Comparison of ENCODE assay signal across 1 cellular context in the genomic region with DNA sequence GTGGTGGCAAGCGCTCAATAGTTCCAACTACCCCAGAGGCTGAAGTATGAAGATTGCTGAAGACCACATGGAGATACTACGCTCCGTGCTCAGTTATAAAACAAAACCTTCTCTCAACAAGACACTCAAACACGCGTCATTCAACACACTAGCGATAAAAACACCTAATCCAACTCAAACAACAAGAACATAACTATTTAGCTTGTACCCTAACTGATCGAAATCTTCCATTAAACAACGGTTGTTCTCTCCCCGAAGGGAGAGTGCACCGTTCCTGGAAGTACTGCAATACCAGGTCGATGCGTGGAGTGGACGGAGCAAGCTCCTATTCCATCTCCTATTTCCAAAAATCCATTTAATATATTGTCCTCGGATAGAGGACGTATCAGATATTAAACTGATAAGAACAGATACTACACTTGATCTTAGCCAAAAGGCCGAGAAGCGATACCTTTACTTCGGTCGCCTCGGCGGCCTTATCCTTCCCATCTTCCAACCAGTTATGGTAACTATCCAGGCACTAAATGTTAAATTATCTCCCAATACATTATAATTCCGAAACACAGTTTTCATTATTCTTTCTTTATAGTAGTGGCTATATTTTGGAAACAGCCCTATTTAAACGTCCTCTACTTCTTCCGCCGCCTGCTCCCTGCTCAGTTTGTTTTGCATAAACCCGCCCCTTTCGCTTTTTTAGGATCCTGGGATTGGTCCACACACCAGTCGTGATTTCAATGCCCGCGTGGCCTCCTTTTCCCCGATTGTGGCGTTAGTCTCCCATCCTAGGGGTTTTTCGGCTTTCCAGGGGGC.
TF ChIP-seq lines count a peak whose summit lies in the region.

No MANE protein-coding gene starts in this region.

TF ChIP-seq in HepG2, 621 proteins besides CTCF, POLR2A, EP300 and RAD21 (continued from another document and continues in another):
- TF ChIP-seq, protein P1, sequence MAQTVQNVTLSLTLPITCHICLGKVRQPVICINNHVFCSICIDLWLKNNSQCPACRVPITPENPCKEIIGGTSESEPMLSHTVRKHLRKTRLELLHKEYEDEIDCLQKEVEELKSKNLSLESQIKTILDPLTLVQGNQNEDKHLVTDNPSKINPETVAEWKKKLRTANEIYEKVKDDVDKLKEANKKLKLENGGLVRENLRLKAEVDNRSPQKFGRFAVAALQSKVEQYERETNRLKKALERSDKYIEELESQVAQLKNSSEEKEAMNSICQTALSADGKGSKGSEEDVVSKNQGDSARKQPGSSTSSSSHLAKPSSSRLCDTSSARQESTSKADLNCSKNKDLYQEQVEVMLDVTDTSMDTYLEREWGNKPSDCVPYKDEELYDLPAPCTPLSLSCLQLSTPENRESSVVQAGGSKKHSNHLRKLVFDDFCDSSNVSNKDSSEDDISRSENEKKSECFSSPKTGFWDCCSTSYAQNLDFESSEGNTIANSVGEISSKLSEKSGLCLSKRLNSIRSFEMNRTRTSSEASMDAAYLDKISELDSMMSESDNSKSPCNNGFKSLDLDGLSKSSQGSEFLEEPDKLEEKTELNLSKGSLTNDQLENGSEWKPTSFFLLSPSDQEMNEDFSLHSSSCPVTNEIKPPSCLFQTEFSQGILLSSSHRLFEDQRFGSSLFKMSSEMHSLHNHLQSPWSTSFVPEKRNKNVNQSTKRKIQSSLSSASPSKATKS (CRISPR knock-in tag; IDR thresholded peaks at IDR 0.05), result peak; percentile 96; the same call in 1 of the 2 replicates
- TF ChIP-seq, protein P2, sequence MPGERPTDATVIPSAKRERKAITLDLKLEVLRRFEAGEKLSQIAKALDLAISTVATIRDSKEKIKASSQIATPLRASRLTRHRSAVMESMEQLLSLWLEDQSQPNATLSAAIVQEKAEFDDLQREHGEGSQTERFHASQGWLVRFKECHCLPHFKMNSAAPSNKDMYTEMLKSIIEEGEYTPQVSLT (CRISPR knock-in tag; IDR thresholded peaks at IDR 0.05; ENCODE audit: borderline replicate concordance, low read depth), result peak; percentile 56; the same call in 1 of the 2 replicates
- 0 out of 2 replicates have a peak, but pooled peaks have one; percentile 65 for TF ChIP-seq AHR (CRISPR knock-in tag; IDR thresholded peaks at IDR 0.05)
- peak; percentile 40 for TF ChIP-seq HNF4A (CRISPR knock-in tag; IDR thresholded peaks at IDR 0.05)
- TF ChIP-seq TARDBP (CRISPR knock-in tag; IDR thresholded peaks at IDR 0.05), result no peak; the same call in 1 of the 2 replicates
- TF ChIP-seq, protein P3, sequence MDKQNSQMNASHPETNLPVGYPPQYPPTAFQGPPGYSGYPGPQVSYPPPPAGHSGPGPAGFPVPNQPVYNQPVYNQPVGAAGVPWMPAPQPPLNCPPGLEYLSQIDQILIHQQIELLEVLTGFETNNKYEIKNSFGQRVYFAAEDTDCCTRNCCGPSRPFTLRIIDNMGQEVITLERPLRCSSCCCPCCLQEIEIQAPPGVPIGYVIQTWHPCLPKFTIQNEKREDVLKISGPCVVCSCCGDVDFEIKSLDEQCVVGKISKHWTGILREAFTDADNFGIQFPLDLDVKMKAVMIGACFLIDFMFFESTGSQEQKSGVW (CRISPR knock-in tag; IDR thresholded peaks at IDR 0.05; ENCODE audit: borderline replicate concordance), result no peak
- peak; percentile 97 for TF ChIP-seq ZNF589 (CRISPR knock-in tag; conservative IDR thresholded peaks at IDR 0.05)
- no peak; the same call in 1 of the 2 replicates for TF ChIP-seq ZNF747 (CRISPR knock-in tag; IDR thresholded peaks at IDR 0.05; ENCODE audit: borderline replicate concordance)
- no peak; the same call in 1 of the 2 replicates for TF ChIP-seq ZNF567 (CRISPR knock-in tag; IDR thresholded peaks at IDR 0.05; ENCODE audit: borderline replicate concordance)
- TF ChIP-seq, protein P4, sequence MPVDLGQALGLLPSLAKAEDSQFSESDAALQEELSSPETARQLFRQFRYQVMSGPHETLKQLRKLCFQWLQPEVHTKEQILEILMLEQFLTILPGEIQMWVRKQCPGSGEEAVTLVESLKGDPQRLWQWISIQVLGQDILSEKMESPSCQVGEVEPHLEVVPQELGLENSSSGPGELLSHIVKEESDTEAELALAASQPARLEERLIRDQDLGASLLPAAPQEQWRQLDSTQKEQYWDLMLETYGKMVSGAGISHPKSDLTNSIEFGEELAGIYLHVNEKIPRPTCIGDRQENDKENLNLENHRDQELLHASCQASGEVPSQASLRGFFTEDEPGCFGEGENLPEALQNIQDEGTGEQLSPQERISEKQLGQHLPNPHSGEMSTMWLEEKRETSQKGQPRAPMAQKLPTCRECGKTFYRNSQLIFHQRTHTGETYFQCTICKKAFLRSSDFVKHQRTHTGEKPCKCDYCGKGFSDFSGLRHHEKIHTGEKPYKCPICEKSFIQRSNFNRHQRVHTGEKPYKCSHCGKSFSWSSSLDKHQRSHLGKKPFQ (CRISPR knock-in tag; IDR thresholded peaks at IDR 0.05; ENCODE audit: insufficient replicate concordance), result no peak
- TF ChIP-seq REL (CRISPR knock-in tag; conservative IDR thresholded peaks at IDR 0.05), result peak; percentile 99
- no peak for TF ChIP-seq ZNF383 (CRISPR knock-in tag; IDR thresholded peaks at IDR 0.05; ENCODE audit: borderline replicate concordance)
- no peak for TF ChIP-seq CEBPB (IDR thresholded peaks at IDR 0.05; ENCODE audit: borderline replicate concordance, low read depth, low read length)
- no peak for TF ChIP-seq MTA1 (CRISPR knock-in tag; IDR thresholded peaks at IDR 0.05; ENCODE audit: borderline replicate concordance)
- TF ChIP-seq, protein P5, sequence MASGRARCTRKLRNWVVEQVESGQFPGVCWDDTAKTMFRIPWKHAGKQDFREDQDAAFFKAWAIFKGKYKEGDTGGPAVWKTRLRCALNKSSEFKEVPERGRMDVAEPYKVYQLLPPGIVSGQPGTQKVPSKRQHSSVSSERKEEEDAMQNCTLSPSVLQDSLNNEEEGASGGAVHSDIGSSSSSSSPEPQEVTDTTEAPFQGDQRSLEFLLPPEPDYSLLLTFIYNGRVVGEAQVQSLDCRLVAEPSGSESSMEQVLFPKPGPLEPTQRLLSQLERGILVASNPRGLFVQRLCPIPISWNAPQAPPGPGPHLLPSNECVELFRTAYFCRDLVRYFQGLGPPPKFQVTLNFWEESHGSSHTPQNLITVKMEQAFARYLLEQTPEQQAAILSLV (CRISPR knock-in tag; IDR thresholded peaks at IDR 0.05; ENCODE audit: borderline replicate concordance), result no peak; the same call in 1 of the 2 replicates
- TF ChIP-seq MED1 (CRISPR knock-in tag; IDR thresholded peaks at IDR 0.05), result peak; percentile 100
- TF ChIP-seq POLR2G (IDR thresholded peaks at IDR 0.05; ENCODE audit: low read depth, low read length), result peak; percentile 100
- peak; percentile 79; the same call in 1 of the 2 replicates for TF ChIP-seq ARID2 (CRISPR knock-in tag; IDR thresholded peaks at IDR 0.05; ENCODE audit: borderline replicate concordance)
- peak; percentile 11; the same call in 1 of the 2 replicates for TF ChIP-seq SALL1 (CRISPR knock-in tag; IDR thresholded peaks at IDR 0.05)
- TF ChIP-seq, protein P6, sequence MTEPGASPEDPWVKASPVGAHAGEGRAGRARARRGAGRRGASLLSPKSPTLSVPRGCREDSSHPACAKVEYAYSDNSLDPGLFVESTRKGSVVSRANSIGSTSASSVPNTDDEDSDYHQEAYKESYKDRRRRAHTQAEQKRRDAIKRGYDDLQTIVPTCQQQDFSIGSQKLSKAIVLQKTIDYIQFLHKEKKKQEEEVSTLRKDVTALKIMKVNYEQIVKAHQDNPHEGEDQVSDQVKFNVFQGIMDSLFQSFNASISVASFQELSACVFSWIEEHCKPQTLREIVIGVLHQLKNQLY (CRISPR knock-in tag; IDR thresholded peaks at IDR 0.05), result peak; percentile 78
- TF ChIP-seq RNF2 (conservative IDR thresholded peaks at IDR 0.05; ENCODE audit: low read depth), result no peak
- no peak for TF ChIP-seq PTBP1 (IDR thresholded peaks at IDR 0.05; ENCODE audit: low read depth, low read length, poor library complexity, severe bottlenecking)
- TF ChIP-seq, protein P7, sequence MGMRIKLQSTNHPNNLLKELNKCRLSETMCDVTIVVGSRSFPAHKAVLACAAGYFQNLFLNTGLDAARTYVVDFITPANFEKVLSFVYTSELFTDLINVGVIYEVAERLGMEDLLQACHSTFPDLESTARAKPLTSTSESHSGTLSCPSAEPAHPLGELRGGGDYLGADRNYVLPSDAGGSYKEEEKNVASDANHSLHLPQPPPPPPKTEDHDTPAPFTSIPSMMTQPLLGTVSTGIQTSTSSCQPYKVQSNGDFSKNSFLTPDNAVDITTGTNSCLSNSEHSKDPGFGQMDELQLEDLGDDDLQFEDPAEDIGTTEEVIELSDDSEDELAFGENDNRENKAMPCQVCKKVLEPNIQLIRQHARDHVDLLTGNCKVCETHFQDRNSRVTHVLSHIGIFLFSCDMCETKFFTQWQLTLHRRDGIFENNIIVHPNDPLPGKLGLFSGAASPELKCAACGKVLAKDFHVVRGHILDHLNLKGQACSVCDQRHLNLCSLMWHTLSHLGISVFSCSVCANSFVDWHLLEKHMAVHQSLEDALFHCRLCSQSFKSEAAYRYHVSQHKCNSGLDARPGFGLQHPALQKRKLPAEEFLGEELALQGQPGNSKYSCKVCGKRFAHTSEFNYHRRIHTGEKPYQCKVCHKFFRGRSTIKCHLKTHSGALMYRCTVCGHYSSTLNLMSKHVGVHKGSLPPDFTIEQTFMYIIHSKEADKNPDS (CRISPR knock-in tag; IDR thresholded peaks at IDR 0.05), result no peak
- 0 out of 2 replicates have a peak, but pooled peaks have one; percentile 11 for TF ChIP-seq ZMYM2 (CRISPR knock-in tag; IDR thresholded peaks at IDR 0.05)
- peak; percentile 55; the same call in 1 of the 2 replicates for TF ChIP-seq ZSCAN20 (CRISPR knock-in tag; IDR thresholded peaks at IDR 0.05; ENCODE audit: borderline replicate concordance)
- TF ChIP-seq, protein P8, sequence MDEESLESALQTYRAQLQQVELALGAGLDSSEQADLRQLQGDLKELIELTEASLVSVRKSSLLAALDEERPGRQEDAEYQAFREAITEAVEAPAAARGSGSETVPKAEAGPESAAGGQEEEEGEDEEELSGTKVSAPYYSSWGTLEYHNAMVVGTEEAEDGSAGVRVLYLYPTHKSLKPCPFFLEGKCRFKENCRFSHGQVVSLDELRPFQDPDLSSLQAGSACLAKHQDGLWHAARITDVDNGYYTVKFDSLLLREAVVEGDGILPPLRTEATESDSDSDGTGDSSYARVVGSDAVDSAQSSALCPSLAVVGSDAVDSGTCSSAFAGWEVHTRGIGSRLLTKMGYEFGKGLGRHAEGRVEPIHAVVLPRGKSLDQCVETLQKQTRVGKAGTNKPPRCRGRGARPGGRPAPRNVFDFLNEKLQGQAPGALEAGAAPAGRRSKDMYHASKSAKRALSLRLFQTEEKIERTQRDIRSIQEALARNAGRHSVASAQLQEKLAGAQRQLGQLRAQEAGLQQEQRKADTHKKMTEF (CRISPR knock-in tag; IDR thresholded peaks at IDR 0.05), result peak; percentile 100
- TF ChIP-seq, protein P9, sequence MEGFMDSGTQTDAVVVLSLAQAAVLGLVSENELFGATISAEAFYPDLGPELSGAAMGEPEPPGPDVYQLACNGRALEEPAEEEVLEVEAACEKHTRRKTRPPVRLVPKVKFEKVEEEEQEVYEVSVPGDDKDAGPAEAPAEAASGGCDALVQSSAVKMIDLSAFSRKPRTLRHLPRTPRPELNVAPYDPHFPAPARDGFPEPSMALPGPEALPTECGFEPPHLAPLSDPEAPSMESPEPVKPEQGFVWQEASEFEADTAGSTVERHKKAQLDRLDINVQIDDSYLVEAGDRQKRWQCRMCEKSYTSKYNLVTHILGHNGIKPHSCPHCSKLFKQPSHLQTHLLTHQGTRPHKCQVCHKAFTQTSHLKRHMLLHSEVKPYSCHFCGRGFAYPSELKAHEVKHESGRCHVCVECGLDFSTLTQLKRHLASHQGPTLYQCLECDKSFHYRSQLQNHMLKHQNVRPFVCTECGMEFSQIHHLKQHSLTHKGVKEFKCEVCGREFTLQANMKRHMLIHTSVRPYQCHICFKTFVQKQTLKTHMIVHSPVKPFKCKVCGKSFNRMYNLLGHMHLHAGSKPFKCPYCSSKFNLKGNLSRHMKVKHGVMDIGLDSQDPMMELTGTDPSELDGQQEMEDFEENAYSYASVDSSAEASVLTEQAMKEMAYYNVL (CRISPR knock-in tag; IDR thresholded peaks at IDR 0.05; ENCODE audit: borderline replicate concordance), result no peak
- peak; percentile 85 for TF ChIP-seq NAIF1 (CRISPR knock-in tag; IDR thresholded peaks at IDR 0.05; ENCODE audit: borderline replicate concordance)
- peak; percentile 71; the same call in 1 of the 2 replicates for TF ChIP-seq ETV5 (CRISPR knock-in tag; IDR thresholded peaks at IDR 0.05; ENCODE audit: borderline replicate concordance)
- TF ChIP-seq TCF12 (IDR thresholded peaks at IDR 0.05), result no peak
- TF ChIP-seq TCF12 (CRISPR knock-in tag; IDR thresholded peaks at IDR 0.05), result peak; percentile 59; the same call in 1 of the 2 replicates
- TF ChIP-seq SP5 (CRISPR knock-in tag; IDR thresholded peaks at IDR 0.05; ENCODE audit: borderline replicate concordance, low read depth), result peak; percentile 55; the same call in 1 of the 2 replicates
- no peak for TF ChIP-seq MEIS1 (CRISPR knock-in tag; IDR thresholded peaks at IDR 0.05; ENCODE audit: borderline replicate concordance)
- TF ChIP-seq ZNF552 (CRISPR knock-in tag; IDR thresholded peaks at IDR 0.05; ENCODE audit: borderline replicate concordance), result 0 out of 2 replicates have a peak, but pooled peaks have one; percentile 52
- TF ChIP-seq HNRNPLL (IDR thresholded peaks at IDR 0.05; ENCODE audit: low read depth, low read length, poor library complexity, severe bottlenecking), result peak; percentile 38
- no peak for TF ChIP-seq DPF2 (CRISPR knock-in tag; IDR thresholded peaks at IDR 0.05; ENCODE audit: borderline replicate concordance, low read depth)
- peak; percentile 99 for TF ChIP-seq KDM3A (CRISPR knock-in tag; IDR thresholded peaks at IDR 0.05; ENCODE audit: low read depth)
- TF ChIP-seq ATF7 (IDR thresholded peaks at IDR 0.05), result peak; percentile 38
- no peak; the same call in 1 of the 2 replicates for TF ChIP-seq ATF7 (CRISPR knock-in tag; IDR thresholded peaks at IDR 0.05)
- no peak for TF ChIP-seq ZFP36 (IDR thresholded peaks at IDR 0.05; ENCODE audit: borderline replicate concordance, low read depth, low read length, partially characterized antibody)
- peak; percentile 43; the same call in 1 of the 2 replicates for TF ChIP-seq SRF (IDR thresholded peaks at IDR 0.05; ENCODE audit: low read depth, low read length)
- TF ChIP-seq PHF5A (CRISPR knock-in tag; IDR thresholded peaks at IDR 0.05; ENCODE audit: low read depth, unreplicated experiment), result peak; percentile 99
- TF ChIP-seq, protein P10, sequence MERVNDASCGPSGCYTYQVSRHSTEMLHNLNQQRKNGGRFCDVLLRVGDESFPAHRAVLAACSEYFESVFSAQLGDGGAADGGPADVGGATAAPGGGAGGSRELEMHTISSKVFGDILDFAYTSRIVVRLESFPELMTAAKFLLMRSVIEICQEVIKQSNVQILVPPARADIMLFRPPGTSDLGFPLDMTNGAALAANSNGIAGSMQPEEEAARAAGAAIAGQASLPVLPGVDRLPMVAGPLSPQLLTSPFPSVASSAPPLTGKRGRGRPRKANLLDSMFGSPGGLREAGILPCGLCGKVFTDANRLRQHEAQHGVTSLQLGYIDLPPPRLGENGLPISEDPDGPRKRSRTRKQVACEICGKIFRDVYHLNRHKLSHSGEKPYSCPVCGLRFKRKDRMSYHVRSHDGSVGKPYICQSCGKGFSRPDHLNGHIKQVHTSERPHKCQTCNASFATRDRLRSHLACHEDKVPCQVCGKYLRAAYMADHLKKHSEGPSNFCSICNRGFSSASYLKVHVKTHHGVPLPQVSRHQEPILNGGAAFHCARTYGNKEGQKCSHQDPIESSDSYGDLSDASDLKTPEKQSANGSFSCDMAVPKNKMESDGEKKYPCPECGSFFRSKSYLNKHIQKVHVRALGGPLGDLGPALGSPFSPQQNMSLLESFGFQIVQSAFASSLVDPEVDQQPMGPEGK (CRISPR knock-in tag; IDR thresholded peaks at IDR 0.05), result peak; percentile 69
